1 cellular context compared by ENCODE assay signal in genomic region chr7:102748605-102749322, GRCh38.
TF ChIP-seq lines count a peak whose summit lies in the region.

FAM185A (plus strand) TSS chr7:102748999; CDS start chr7:102749208, 209 bp downstream.

TF ChIP-seq in K562, 482 proteins besides CTCF, POLR2A, EP300 and RAD21 (continued from another document):
- TF ChIP-seq MGA (IDR thresholded peaks at IDR 0.05) = peak; percentile 44
